Comparison of ENCODE assay signal across 25 cellular contexts in genomic region chr12:65916991-65917676, GRCh38.
DNase-seq lines count a peak whose midpoint lies in the region; ATAC-seq, FAIRE-seq and TF ChIP-seq lines count a peak whose summit lies in the region.
"Had no signal": no experiment of that assay in that cellular context is flagged by ENCODE, and none has a peak within 500 bp of the region (broad histone marks: within the 10 kb centered on the region; RNA-seq: fewer than 3 reads in every experiment).

No MANE protein-coding gene starts in this region.

- WGBS in GM12878 (ENCODE audit: insufficient coverage, insufficient replicate concordance, low lambda C conversion rate, missing lambda C conversion rate), result 54% methylated on average over 5 of the region's 5 CpGs

- H3K9ac ChIP-seq in GM12878 (ENCODE audit: control insufficient read depth, insufficient read depth, low read length), result no peak overlapping the region

- no peak for FAIRE-seq in GM12891 (lab: Jason Lieb, UNC)
- FAIRE-seq in GM12878 (lab: Jason Lieb, UNC), result no peak
- FAIRE-seq: TTC549, urothelium cell line had no signal

- H3K36me3 Mint-ChIP-seq in activated CD4-positive, alpha-beta memory T cell treated with anti-CD3 and anti-CD28 coated beads for 36 hours, result no peaks in the 10 kb centered on the region
- H3K36me3 Mint-ChIP-seq: T-cell had no signal

- BruUV-seq in GM12878 (replicated peaks; lab: Mats Ljungman, UMichigan), result no TSS peak

- peak overlapping the region; percentile 75 for H2AFZ ChIP-seq in GM12878 (ENCODE audit: control insufficient read depth, low read depth, low read length)
- no peak overlapping the region for H2AFZ ChIP-seq in osteoblast (ENCODE audit: low read length)

- no peak overlapping the region for H3K4me3 Mint-ChIP-seq in activated CD4-positive, alpha-beta memory T cell treated with anti-CD3 and anti-CD28 coated beads for 36 hours
- H3K4me3 Mint-ChIP-seq: activated CD4-positive, alpha-beta T cell treated with anti-CD3 and anti-CD28 coated beads for 36 hours; activated T-helper 1 cell treated with anti-CD3 and anti-CD28 coated beads, Interleukin-12 subunit alpha, Interleukin-12 subunit beta, Interleukin-2, Interleukin-4 antibody, amounts not matched to agents 30 ng/mL and 10 ng/mL and 1 ng/mL, durations not matched to agents 14 hours and 24 hours and 36 hours; dendritic cell treated with granulocyte-macrophage colony-stimulating factor and Interleukin-4, amounts not matched to agents 40 ng/mL and 50 ng/mL, for 4 days; nephron; T-cell had no signal

- no peak overlapping the region for H3K27ac ChIP-seq in GM12878 (ENCODE audit: control insufficient read depth, insufficient read depth)
- peak overlapping the region; percentile 61 for H3K27ac ChIP-seq in osteoblast (ENCODE audit: low read depth, low read length)
- H3K27ac ChIP-seq: heart left ventricle, left lung, sigmoid colon had no signal

- H3K9me3 Mint-ChIP-seq in activated CD4-positive, alpha-beta memory T cell treated with anti-CD3 and anti-CD28 coated beads for 36 hours, result no peaks in the 10 kb centered on the region
- H3K9me3 Mint-ChIP-seq: activated T-helper 1 cell treated with anti-CD3 and anti-CD28 coated beads, Interleukin-12 subunit alpha, Interleukin-12 subunit beta, Interleukin-2, Interleukin-4 antibody, amounts not matched to agents 30 ng/mL and 10 ng/mL and 1 ng/mL, durations not matched to agents 14 hours and 24 hours and 36 hours; nephron had no signal

- H3K4me1 Mint-ChIP-seq in activated CD4-positive, alpha-beta memory T cell treated with anti-CD3 and anti-CD28 coated beads for 36 hours (ENCODE audit: low read depth), result no peaks in the 10 kb centered on the region
- H3K4me1 Mint-ChIP-seq: activated CD4-positive, alpha-beta T cell treated with anti-CD3 and anti-CD28 coated beads for 36 hours had no signal

- H3K27me3 ChIP-seq in GM12878 (replicated peaks in 1 of 2; ENCODE audit: control insufficient read depth in 2 of 2, insufficient read depth in 2 of 2, low read length in 1 of 2) (no peaks in the 10 kb centered on the region), osteoblast (ENCODE audit: insufficient read depth, low read length) (no peaks in the 10 kb centered on the region)
- H3K27me3 ChIP-seq: heart left ventricle, left lung, sigmoid colon had no signal

- H3K27me3 Mint-ChIP-seq in activated CD4-positive, alpha-beta memory T cell treated with anti-CD3 and anti-CD28 coated beads for 36 hours, result peaks cover 1% of the 10 kb centered on the region
- H3K27me3 Mint-ChIP-seq: dendritic cell treated with granulocyte-macrophage colony-stimulating factor and Interleukin-4, amounts not matched to agents 40 ng/mL and 50 ng/mL, for 4 days had no signal

- POLR2A ChIA-PET in GM12878 (lab: Charles Lee), result interaction anchor here (1.2 kb wide), 1 partner anchor 9 kb away, joined by 4 read pairs; no protein-coding TSS in a partner anchor
- POLR2A ChIA-PET in activated CD4-positive, alpha-beta memory T cell treated with anti-CD3 and anti-CD28 coated beads for 36 hours (lab: Charles Lee), result no interaction called here

- no peak for TF ChIP-seq RAD21 in GM12878 (IDR thresholded peaks at IDR 0.05; ENCODE audit: insufficient read depth, low read depth, low read length)

- in situ Hi-C loops in GM12878 (cut with MboI) (no loop called here), KBM-7 (cut with MboI; ENCODE audit: low pct_unique_long_range_greater_than_20kb, low sequenced_read_pairs) (no loop called here)

- no peaks in the 10 kb centered on the region for H3K36me3 ChIP-seq in GM12878 (ENCODE audit: control insufficient read depth in 2 of 2, insufficient read depth in 2 of 2, low read length in 1 of 2)
- H3K36me3 ChIP-seq in osteoblast (ENCODE audit: insufficient read depth, low read length), result peaks cover 31% of the 10 kb centered on the region
- H3K36me3 ChIP-seq: heart left ventricle, left lung, sigmoid colon had no signal

- H3K4me1 ChIP-seq in GM12878 (ENCODE audit: control insufficient read depth, insufficient read depth, low read length) (peaks cover 4% of the 10 kb centered on the region; the same call in 1 of the 2 replicates), osteoblast (ENCODE audit: insufficient read depth, low read length) (peaks cover 35% of the 10 kb centered on the region)

- no peaks in the 10 kb centered on the region for H3K79me2 ChIP-seq in GM12878 (ENCODE audit: control insufficient read depth, insufficient read depth, low read length)
- peaks cover 85% of the 10 kb centered on the region for H3K79me2 ChIP-seq in osteoblast (ENCODE audit: insufficient read depth, low read length)

- no peak for TF ChIP-seq POLR2A in GM12891 (IDR thresholded peaks at IDR 0.05; ENCODE audit: low read depth, low read length)
- no peak for TF ChIP-seq POLR2A in GM12878 (IDR thresholded peaks at IDR 0.05; ENCODE audit: low read depth, low read length)

- SMC1A ChIA-PET in GM12878 (lab: Charles Lee; ENCODE audit: uncharacterized antibody, unreplicated experiment), result interaction anchor here (0.8 to 3.3 kb wide), 9 partner anchors 9 to 80 kb away, joined by 3 to 12 read pairs (median 4); no protein-coding TSS in a partner anchor

- CTCF ChIA-PET in GM12878 (lab: Yijun Ruan, JAX), result interaction anchor here (1.2 to 1.6 kb wide), 2 partner anchors 12 to 42 kb away, joined by 3 to 7 read pairs; no protein-coding TSS in a partner anchor
- CTCF ChIA-PET in activated CD4-positive, alpha-beta memory T cell treated with anti-CD3 and anti-CD28 coated beads for 36 hours (lab: Charles Lee), result no interaction called here

- TF ChIP-seq CTCF in GM12878 (IDR thresholded peaks at IDR 0.05 in 2 of 3, conservative IDR thresholded peaks at IDR 0.05 in 1 of 3; ENCODE audit: control insufficient read depth in 2 of 3, extremely low read depth in 1 of 3, insufficient read depth in 1 of 3, low read depth in 3 of 3, low read length in 3 of 3) (no peak), osteoblast (IDR thresholded peaks at IDR 0.05; ENCODE audit: extremely low read depth, low read depth, low read length) (no peak)

- peak; percentile 9 for ATAC-seq in HG03460 (IDR thresholded peaks at IDR 0.05; ENCODE audit: unreplicated experiment)
- peak; percentile 24; the same call in 2 of the 3 replicates for ATAC-seq in GM12878
- ATAC-seq: activated CD4-positive, alpha-beta T cell treated with anti-CD3 and anti-CD28 coated beads for 36 hours; heart left ventricle; left lung; T-cell had no signal

- no peak for DNase-seq in GM12891 (ENCODE audit: insufficient read length, low spot score)
- DNase-seq in GM12878 (ENCODE audit: low read depth, low spot score), result no peak
- DNase-seq in osteoblast (ENCODE audit: insufficient read length, low spot score, missing footprints), result no peak
- no peak for DNase-seq in KBM-7
- DNase-seq in activated CD4-positive, alpha-beta memory T cell treated with anti-CD3 and anti-CD28 coated beads for 36 hours, result no peak
- DNase-seq in activated CD4-positive, CD25-positive, alpha-beta regulatory T cell treated with anti-CD3 and anti-CD28 coated beads, Interleukin-2, amount 50 U/mL, for 72 hours, result no peak
- DNase-seq: activated CD4-positive, alpha-beta T cell treated with anti-CD3 and anti-CD28 coated beads for 36 hours; activated naive CD4-positive, alpha-beta T cell treated with anti-CD3 and anti-CD28 coated beads, Interleukin-2, amount 50 U/mL, for 16 hours; anterior cingulate cortex; DMS53; GDM1; GOT3; heart left ventricle; left lung; NCI-H1694 treated with DMSO at 0.1 percent for 48 hours; NCI-H748 treated with DMSO at 0.1 percent for 48 hours; SIG-M5; sigmoid colon; T-cell had no signal

- H4K20me1 ChIP-seq in GM12878 (ENCODE audit: control insufficient read depth, insufficient read depth) (no peaks in the 10 kb centered on the region), osteoblast (ENCODE audit: insufficient read depth, low read length) (peaks cover 12% of the 10 kb centered on the region)

- H3K4me3 ChIP-seq in GM12878 (no peak overlapping the region), osteoblast (ENCODE audit: insufficient read depth, low read length) (no peak overlapping the region)
- H3K4me3 ChIP-seq: heart left ventricle, left lung, sigmoid colon had no signal

- intact Hi-C loops in GM12878 (cut with micrococcal nuclease; ENCODE audit: unreplicated experiment), result no loop called here
- intact Hi-C loops in activated CD4-positive, alpha-beta memory T cell treated with anti-CD3 and anti-CD28 coated beads for 36 hours (cut with micrococcal nuclease), result no loop called here

- RAD21 ChIA-PET in GM12878 (lab: Charles Lee; ENCODE audit: unreplicated experiment), result interaction anchor here (1.4 kb wide), 1 partner anchor 9 kb away, joined by 4 read pairs; no protein-coding TSS in a partner anchor

- H3K9me3 ChIP-seq in GM12878 (replicated peaks; ENCODE audit: control insufficient read depth, insufficient read depth, low read length) (no peaks in the 10 kb centered on the region), osteoblast (ENCODE audit: low read depth, low read length) (no peaks in the 10 kb centered on the region)
- H3K9me3 ChIP-seq: heart left ventricle, left lung, sigmoid colon had no signal

- H3K27ac Mint-ChIP-seq in activated CD4-positive, alpha-beta memory T cell treated with anti-CD3 and anti-CD28 coated beads for 36 hours, result no peak overlapping the region
- H3K27ac Mint-ChIP-seq: activated CD4-positive, alpha-beta T cell treated with anti-CD3 and anti-CD28 coated beads for 36 hours; activated T-helper 1 cell treated with anti-CD3 and anti-CD28 coated beads, Interleukin-12 subunit alpha, Interleukin-12 subunit beta, Interleukin-2, Interleukin-4 antibody, amounts not matched to agents 30 ng/mL and 10 ng/mL and 1 ng/mL, durations not matched to agents 14 hours and 24 hours and 36 hours; dendritic cell treated with granulocyte-macrophage colony-stimulating factor and Interleukin-4, amounts not matched to agents 40 ng/mL and 50 ng/mL, for 4 days; nephron; T-cell had no signal

- H3K4me2 ChIP-seq in GM12878 (ENCODE audit: control insufficient read depth, insufficient read depth) (no peak overlapping the region), osteoblast (ENCODE audit: insufficient read depth, low read length) (peak overlapping the region; percentile 24)

- TF ChIP-seq EP300 in GM12878 (IDR thresholded peaks at IDR 0.05; ENCODE audit: borderline replicate concordance in 1 of 2, control insufficient read depth in 1 of 2, low read depth in 2 of 2, low read length in 2 of 2), result no peak

TF ChIP-seq in GM12891, 5 proteins besides CTCF, POLR2A, EP300 and RAD21:
- no peak for TF ChIP-seq PAX5 (IDR thresholded peaks at IDR 0.05; ENCODE audit: insufficient read depth, low read length, severe bottlenecking)
- peak; percentile 31; the same call in 1 of the 2 replicates for TF ChIP-seq SPI1 (IDR thresholded peaks at IDR 0.05; ENCODE audit: low read depth, low read length)

TF ChIP-seq in GM12878, 131 proteins besides CTCF, POLR2A, EP300 and RAD21 (continues in another document):
- TF ChIP-seq E2F4 (IDR thresholded peaks at IDR 0.05; ENCODE audit: low read depth, low read length), result no peak
